Comparison of ENCODE assay signal across 10 cellular contexts in genomic region chr5:153358315-153358976, GRCh38.
DNase-seq lines count a peak whose midpoint lies in the region; ATAC-seq and TF ChIP-seq lines count a peak whose summit lies in the region.
"Had no signal": no experiment of that assay in that cellular context is flagged by ENCODE, and none has a peak within 500 bp of the region (broad histone marks: within the 10 kb centered on the region; RNA-seq: fewer than 3 reads in every experiment).

No MANE protein-coding gene starts in this region.

- H3K27ac Mint-ChIP-seq in activated T-helper 17 cell treated with anti-CD3 and anti-CD28 coated beads, Interleukin-2, amount 50 U/mL, for 72 hours, result no peak overlapping the region
- no peak overlapping the region for H3K27ac Mint-ChIP-seq in GM23338

- no peaks in the 10 kb centered on the region for H4K20me1 ChIP-seq in GM23338 (replicated peaks; ENCODE audit: insufficient read depth)

- H3K4me3 Mint-ChIP-seq in activated T-helper 17 cell treated with anti-CD3 and anti-CD28 coated beads, Interleukin-2, amount 50 U/mL, for 72 hours, result peak overlapping the region; percentile 25
- H3K4me3 Mint-ChIP-seq in GM23338, result no peak overlapping the region

- no peak overlapping the region for H3K4me2 ChIP-seq in GM23338

- TF ChIP-seq POLR2A in prostate gland (IDR thresholded peaks at IDR 0.05), result no peak

- peaks cover 10% of the 10 kb centered on the region for H3K9me3 Mint-ChIP-seq in activated T-helper 17 cell treated with anti-CD3 and anti-CD28 coated beads, Interleukin-2, amount 50 U/mL, for 72 hours
- no peaks in the 10 kb centered on the region for H3K9me3 Mint-ChIP-seq in GM23338

- no peaks in the 10 kb centered on the region for H3K36me3 ChIP-seq in prostate gland
- H3K36me3 ChIP-seq in GM23338 (ENCODE audit: insufficient read depth), result no peaks in the 10 kb centered on the region

- intact Hi-C loops in prostate gland (cut with DNase I), result no loop called here

- no peaks in the 10 kb centered on the region for H3K79me2 ChIP-seq in GM23338 (replicated peaks; ENCODE audit: insufficient read depth)

- H3K27me3 Mint-ChIP-seq in activated T-helper 17 cell treated with anti-CD3 and anti-CD28 coated beads, Interleukin-2, amount 50 U/mL, for 72 hours, result peaks cover 8% of the 10 kb centered on the region
- H3K27me3 Mint-ChIP-seq in GM23338 (ENCODE audit: insufficient read depth, low read depth, poor library complexity), result no peaks in the 10 kb centered on the region

- H3K36me3 Mint-ChIP-seq in activated T-helper 17 cell treated with anti-CD3 and anti-CD28 coated beads, Interleukin-2, amount 50 U/mL, for 72 hours (ENCODE audit: low read depth), result no peaks in the 10 kb centered on the region
- H3K36me3 Mint-ChIP-seq in GM23338 (ENCODE audit: low read depth), result no peaks in the 10 kb centered on the region; the same call in 2 of the 3 replicates

- H3K27ac ChIP-seq in prostate gland (no peak overlapping the region), GM23338 (ENCODE audit: low read depth) (no peak overlapping the region)

- no peak overlapping the region for H2AFZ ChIP-seq in GM23338

- H3K27me3 ChIP-seq in prostate gland (replicated peaks; ENCODE audit: insufficient read depth), result no peaks in the 10 kb centered on the region
- H3K27me3 ChIP-seq in GM23338 (ENCODE audit: insufficient read depth), result no peaks in the 10 kb centered on the region

- TF ChIP-seq CTCF in prostate gland (IDR thresholded peaks at IDR 0.05) (no peak), GM23338 (conservative IDR thresholded peaks at IDR 0.05; ENCODE audit: low read depth in 2 of 2) (no peak)

- no peaks in the 10 kb centered on the region for H3F3A ChIP-seq in GM23338 (replicated peaks; ENCODE audit: low read depth)

- H3K9me2 ChIP-seq in GM23338 (ENCODE audit: insufficient read depth), result no peaks in the 10 kb centered on the region

- peaks cover 11% of the 10 kb centered on the region for H3K4me1 Mint-ChIP-seq in activated T-helper 17 cell treated with anti-CD3 and anti-CD28 coated beads, Interleukin-2, amount 50 U/mL, for 72 hours
- peaks cover 1% of the 10 kb centered on the region for H3K4me1 Mint-ChIP-seq in GM23338

- WGBS in prostate gland, result 79% methylated on average over 3 of the region's 3 CpGs

- DNase-seq in EL (no peak), prostate gland (ENCODE audit: low spot score) (no peak), LoVo (ENCODE audit: low spot score) (no peak), GM23338 (ENCODE audit: low spot score) (no peak)
- DNase-seq: erythroblast; stimulated activated naive CD4-positive, alpha-beta T cell treated with Interleukin-2 at 50 U/mL for 16 hours had no signal

- H3K4me1 ChIP-seq in prostate gland (replicated peaks) (no peaks in the 10 kb centered on the region), GM23338 (ENCODE audit: insufficient read depth) (no peaks in the 10 kb centered on the region)

- H3K4me3 ChIP-seq in prostate gland (no peak overlapping the region), GM23338 (no peak overlapping the region)

- H3K9me3 ChIP-seq in prostate gland, result no peaks in the 10 kb centered on the region

- ATAC-seq in GM18508 (IDR thresholded peaks at IDR 0.05; ENCODE audit: insufficient read depth, unreplicated experiment) (peak; percentile 95), GM19463 (IDR thresholded peaks at IDR 0.05; ENCODE audit: unreplicated experiment) (peak; percentile 80), HG02981 (IDR thresholded peaks at IDR 0.05; ENCODE audit: unreplicated experiment) (peak; percentile 91), GM23338 (no peak)
- ATAC-seq in activated T-helper 17 cell treated with anti-CD3 and anti-CD28 coated beads, Interleukin-2, amount 50 U/mL, for 72 hours (replicated peaks), result peak; percentile 68

TF ChIP-seq in GM23338, 12 proteins besides CTCF, POLR2A, EP300 and RAD21 (continues in another document):
- TF ChIP-seq ZNF462 (CRISPR knock-in tag; IDR thresholded peaks at IDR 0.05), result no peak
- TF ChIP-seq EZH2phosphoT487 (IDR thresholded peaks at IDR 0.05; ENCODE audit: unreplicated experiment), result no peak
- no peak for TF ChIP-seq EZH2 (IDR thresholded peaks at IDR 0.05; ENCODE audit: low read depth, unreplicated experiment)
- no peak for TF ChIP-seq JUNB (IDR thresholded peaks at IDR 0.05; ENCODE audit: unreplicated experiment)
- no peak for TF ChIP-seq NANOG (IDR thresholded peaks at IDR 0.05; ENCODE audit: borderline replicate concordance)
- TF ChIP-seq ZNF331 (CRISPR knock-in tag; IDR thresholded peaks at IDR 0.05; ENCODE audit: low read depth), result no peak
- no peak for TF ChIP-seq ZNF114 (CRISPR knock-in tag; IDR thresholded peaks at IDR 0.05)
- TF ChIP-seq REST (IDR thresholded peaks at IDR 0.05; ENCODE audit: unreplicated experiment), result no peak
